8 cellular contexts compared by ENCODE assay signal in genomic region chr19:49145485-49146407, GRCh38. TPM values are rescaled to one million over a fixed set of nuclear protein-coding genes. Genes with fewer than 3 reads are reported as not detected.
A peak's percentile ranks its signal among the peaks of the same experiment; 100 is the strongest.
DNase-seq lines count a peak whose midpoint lies in the region; ATAC-seq and TF ChIP-seq lines count a peak whose summit lies in the region.

No MANE protein-coding gene starts in this region.

- no peaks in the 10 kb centered on the region for H3K27me3 ChIP-seq in BLaER1 treated with 17β-estradiol and CSF1 and Interleukin-3, amounts not matched to agents 10 nM and 100 nM
- H3K27me3 ChIP-seq in HL-60 (ENCODE audit: insufficient read depth, poor library complexity, severe bottlenecking) (peaks cover 25% of the 10 kb centered on the region), ovary (no peaks in the 10 kb centered on the region), testis (no peaks in the 10 kb centered on the region)

- intact Hi-C loops in ovary (cut with DNase I) (loop anchor here in 3 of 4 donors (5.0 to 10.0 kb wide), 2 partner anchors 43 to 51 kb away; no protein-coding TSS in a partner anchor), testis (cut with DNase I; ENCODE audit: low total_unique reads) (loop anchor here (10.0 kb wide), 1 partner anchor 51 kb away; no protein-coding TSS in a partner anchor)

- DNase-seq in HL-60 (ENCODE audit: low read depth in 1 of 2, low spot score in 1 of 2): peak; percentile 44 to 67
- DNase-seq in activated naive CD4-positive, alpha-beta T cell treated with anti-CD3 and anti-CD28 coated beads, Interleukin-2, amount 10 ng/mL, durations not matched to agents 7 days and 5 days: peak; percentile 82
- peak; percentile 92 for DNase-seq in glutamatergic neuron
- DNase-seq in ovary: peak; percentile 46 to 84 (median 71)
- DNase-seq in testis: peak; percentile 86

- TF ChIP-seq CTCF in HL-60 (IDR thresholded peaks at IDR 0.05; ENCODE audit: insufficient read depth, low read length) (peak; percentile 65), glutamatergic neuron (IDR thresholded peaks at IDR 0.05; ENCODE audit: partially characterized antibody, unreplicated experiment) (peak; percentile 96), ovary (IDR thresholded peaks at IDR 0.05) (peak; percentile 40 to 54 (median 50)), testis (IDR thresholded peaks at IDR 0.05) (peak; percentile 42 to 85 (median 77))

- H3K4me1 Mint-ChIP-seq in activated naive CD4-positive, alpha-beta T cell treated with anti-CD3 and anti-CD28 coated beads, Interleukin-2, amount 10 ng/mL, durations not matched to agents 7 days and 5 days: peaks cover 41% of the 10 kb centered on the region
- peaks cover 24% of the 10 kb centered on the region for H3K4me1 Mint-ChIP-seq in glutamatergic neuron (ENCODE audit: low read depth, unreplicated experiment)

- no peak for TF ChIP-seq EP300 in ovary (IDR thresholded peaks at IDR 0.05)

- H4K20me1 ChIP-seq in BLaER1 treated with 17β-estradiol and CSF1 and Interleukin-3, amounts not matched to agents 10 nM and 100 nM: peaks cover 0 to 3% (median 0%) of the 10 kb centered on the region in 11 experiments; a peak in 2 of 22 replicates

- no peaks in the 10 kb centered on the region for H3K9me3 ChIP-seq in BLaER1 treated with 17β-estradiol and CSF1 and Interleukin-3, amounts not matched to agents 10 nM and 100 nM (replicated peaks in 1 of 11)
- H3K9me3 ChIP-seq in ovary (no peaks in the 10 kb centered on the region), testis (no peaks in the 10 kb centered on the region)

- 8 to 11% (median 8%) methylated on average over 31 of the region's 31 CpGs for WGBS in ovary, 3 donors
- 8 to 11% methylated on average over 15 to 31 of the region's 31 CpGs for WGBS in testis, 2 donors

- H3K27me3 Mint-ChIP-seq in activated naive CD4-positive, alpha-beta T cell treated with anti-CD3 and anti-CD28 coated beads, Interleukin-2, amount 10 ng/mL, durations not matched to agents 7 days and 5 days: peaks cover 76% of the 10 kb centered on the region
- peaks cover 19% of the 10 kb centered on the region for H3K27me3 Mint-ChIP-seq in glutamatergic neuron (ENCODE audit: unreplicated experiment)

- no peaks in the 10 kb centered on the region for H3K36me3 ChIP-seq in BLaER1 treated with 17β-estradiol and CSF1 and Interleukin-3, amounts not matched to agents 10 nM and 100 nM
- H3K36me3 ChIP-seq in ovary (no peaks in the 10 kb centered on the region), testis (ENCODE audit: low read depth, missing control alignments) (no peaks in the 10 kb centered on the region)

- H3K4me1 ChIP-seq in BLaER1 treated with 17β-estradiol and CSF1 and Interleukin-3, amounts not matched to agents 10 nM and 100 nM: peaks cover 28 to 65% (median 60%) of the 10 kb centered on the region in 10 experiments
- H3K4me1 ChIP-seq in ovary (ENCODE audit: insufficient read depth) (peaks cover 4% of the 10 kb centered on the region), testis (peaks cover 17% of the 10 kb centered on the region)

- peak overlapping the region; percentile 23 to 84 (median 63) for H3K4me2 ChIP-seq in BLaER1 treated with 17β-estradiol and CSF1 and Interleukin-3, amounts not matched to agents 10 nM and 100 nM

- H3K9me3 Mint-ChIP-seq in activated naive CD4-positive, alpha-beta T cell treated with anti-CD3 and anti-CD28 coated beads, Interleukin-2, amount 10 ng/mL, durations not matched to agents 7 days and 5 days: no peaks in the 10 kb centered on the region
- H3K9me3 Mint-ChIP-seq in glutamatergic neuron (ENCODE audit: unreplicated experiment): peaks cover 20% of the 10 kb centered on the region

- no peak for ATAC-seq in HG02981 (IDR thresholded peaks at IDR 0.05; ENCODE audit: unreplicated experiment)

- H3K4me3 ChIP-seq in BLaER1 treated with 17β-estradiol and CSF1 and Interleukin-3, amounts not matched to agents 10 nM and 100 nM: peak overlapping the region in 3 of 10 experiments; percentile 17 to 37 (median 36); a peak in 4 of 20 replicates
- H3K4me3 ChIP-seq in HL-60 (replicated peaks; ENCODE audit: insufficient read depth, low read length) (no peak overlapping the region; the same call in 1 of the 2 replicates), ovary (no peak overlapping the region), testis (peak overlapping the region; percentile 3 to 18)

- TF ChIP-seq POLR2A in Raji (IDR thresholded peaks at IDR 0.05; ENCODE audit: insufficient read depth, low read depth, low read length): 0 out of 2 replicates have a peak, but pooled peaks have one; percentile 38
- TF ChIP-seq POLR2A in ovary (IDR thresholded peaks at IDR 0.05): no peak
- TF ChIP-seq POLR2A in testis (IDR thresholded peaks at IDR 0.05): no peak

- CTCF ChIA-PET in activated naive CD4-positive, alpha-beta T cell treated with anti-CD3 and anti-CD28 coated beads, Interleukin-2, amount 10 ng/mL, durations not matched to agents 7 days and 5 days (lab: Charles Lee): interaction anchor here (0.6 to 4.2 kb wide), 23 partner anchors 9 to 213 kb away, joined by 3 to 18 read pairs (median 4); partner anchors contain the start of genes HRC, LIN7B and RUVBL2

- peak overlapping the region in 2 of 11 experiments; percentile 14 to 22; a peak in 2 of 22 replicates for H3K9ac ChIP-seq in BLaER1 treated with 17β-estradiol and CSF1 and Interleukin-3, amounts not matched to agents 10 nM and 100 nM

- no peak overlapping the region for H3K27ac Mint-ChIP-seq in activated naive CD4-positive, alpha-beta T cell treated with anti-CD3 and anti-CD28 coated beads, Interleukin-2, amount 10 ng/mL, durations not matched to agents 7 days and 5 days
- H3K27ac Mint-ChIP-seq in glutamatergic neuron (ENCODE audit: unreplicated experiment): peak overlapping the region; percentile 88

- peak overlapping the region; percentile 52 for H3K4me3 Mint-ChIP-seq in activated naive CD4-positive, alpha-beta T cell treated with anti-CD3 and anti-CD28 coated beads, Interleukin-2, amount 10 ng/mL, durations not matched to agents 7 days and 5 days
- H3K4me3 Mint-ChIP-seq in glutamatergic neuron (ENCODE audit: unreplicated experiment): peak overlapping the region; percentile 79

- H3K36me3 Mint-ChIP-seq in activated naive CD4-positive, alpha-beta T cell treated with anti-CD3 and anti-CD28 coated beads, Interleukin-2, amount 10 ng/mL, durations not matched to agents 7 days and 5 days: peaks cover 2% of the 10 kb centered on the region
- H3K36me3 Mint-ChIP-seq in glutamatergic neuron (ENCODE audit: unreplicated experiment): no peaks in the 10 kb centered on the region

- H3K27ac ChIP-seq in BLaER1 treated with 17β-estradiol and CSF1 and Interleukin-3, amounts not matched to agents 10 nM and 100 nM: no peak overlapping the region; a peak in 1 of 22 replicates
- no peak overlapping the region for H3K27ac ChIP-seq in HL-60 (replicated peaks)
- H3K27ac ChIP-seq in ovary: no peak overlapping the region
- no peak overlapping the region for H3K27ac ChIP-seq in testis

RNA-seq across cellular contexts. Expression of gene HRC, which starts 9.4 kb away (rescaled TPM):
- total RNA-seq in glutamatergic neuron (ENCODE audit: unreplicated experiment) (26.6 TPM), ovary (1 to 10 TPM in 5 of 7 donors, under 1 TPM in 2; 0.36 to 3.0 (median 2.1) TPM), testis (1 to 10 TPM; 1.8 to 5.4 TPM)
- polyA plus RNA-seq in ovary (10 to 100 TPM in 1 of 2 donors, 1 to 10 TPM in 1; 4.0 to 10.5 TPM), testis (ENCODE audit: insufficient read depth, low read depth, low replicate concordance) (4.1 TPM)

RNA-seq across cellular contexts. Expression of gene TRPM4, which starts 11.8 kb away (rescaled TPM):
- total RNA-seq in glutamatergic neuron (ENCODE audit: unreplicated experiment) (54.1 TPM), ovary (10 to 100 TPM in 2 of 7 donors, 1 to 10 TPM in 5; 1.2 to 12.2 (median 8.2) TPM), testis (10 to 100 TPM; 30.5 to 45.7 TPM)
- polyA plus RNA-seq in ovary (1 to 10 TPM; 1.1 to 5.1 TPM), testis (ENCODE audit: insufficient read depth, low read depth, low replicate concordance) (16.0 TPM)

RNA-seq across cellular contexts. Expression of gene PPFIA3, which starts 26.4 kb away (rescaled TPM):
- total RNA-seq in glutamatergic neuron (ENCODE audit: unreplicated experiment): 104 TPM
- total RNA-seq in ovary: 1 to 10 TPM in 6 of 7 donors, under 1 TPM in 1; 0.72 to 6.1 (median 3.2) TPM
- 1 to 10 TPM in 1 of 2 donors, under 1 TPM in 1; 0.55 to 5.8 TPM for polyA plus RNA-seq in ovary
- total RNA-seq in testis: 10 to 100 TPM in 1 of 2 donors, 1 to 10 TPM in 1; 9.2 to 13.1 TPM
- polyA plus RNA-seq in testis (ENCODE audit: insufficient read depth, low read depth, low replicate concordance): 8.8 TPM

RNA-seq across cellular contexts. Expression of gene C19orf73, which starts 26.8 kb away (rescaled TPM):
- total RNA-seq in glutamatergic neuron (ENCODE audit: unreplicated experiment) (3.2 TPM), ovary (1 to 10 TPM in 1 of 7 donors, under 1 TPM in 3, not detected in 3; 0.45 to 1.5 (median 0.46) TPM), testis (1 to 10 TPM; 4.0 to 8.5 TPM)
- polyA plus RNA-seq in ovary (under 1 TPM in 1 of 2 donors, not detected in 1; 0.42 TPM), testis (ENCODE audit: insufficient read depth, low read depth, low replicate concordance) (1.5 TPM)

RNA-seq across cellular contexts. Expression of gene LIN7B, which starts 31.6 kb away (rescaled TPM):
- total RNA-seq in glutamatergic neuron (ENCODE audit: unreplicated experiment): 32.6 TPM
- total RNA-seq in ovary: 1 to 10 TPM; 6.6 to 9.8 (median 8.5) TPM
- 1 to 10 TPM in 1 of 2 donors, under 1 TPM in 1; 0.82 to 8.9 TPM for polyA plus RNA-seq in ovary
- 10 to 100 TPM; 57.6 to 66.2 TPM for total RNA-seq in testis
- 22.4 TPM for polyA plus RNA-seq in testis (ENCODE audit: insufficient read depth, low read depth, low replicate concordance)

Comparison
In these comparisons a context has a peak if more than half of its experiments do, and no peak if none do; other contexts are left out.
1. H3K4me3 ChIP-seq: peak in testis (2 of 2); none in HL-60 (single experiment) and ovary (single experiment).
2. Peak in every context shown above with its lines, with median percentiles within 50 percentile points of each other: DNase-seq and CTCF ChIP-seq.